Comparison of ENCODE assay signal across 9 cellular contexts in the genomic region with DNA sequence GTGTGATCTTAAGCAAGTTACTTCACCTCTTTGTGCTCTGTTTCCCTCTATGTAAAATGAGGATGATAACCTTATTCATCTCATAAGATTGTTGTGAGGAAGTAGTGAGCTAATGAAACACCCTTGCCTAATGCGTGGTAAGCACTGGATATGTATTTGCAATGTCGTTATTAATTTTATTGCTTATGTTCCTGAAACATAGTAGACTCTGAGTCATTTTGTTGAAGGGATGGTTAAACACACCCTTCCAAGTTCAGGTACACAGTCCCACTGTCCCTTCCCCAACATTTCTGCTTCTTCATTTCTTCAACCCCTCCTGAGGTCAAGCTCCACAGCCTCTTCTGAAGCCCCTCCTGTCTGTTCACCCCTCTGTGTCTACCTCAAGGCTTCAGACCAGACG.
"Had no signal": no experiment of that assay in that cellular context is flagged by ENCODE, and none has a peak within 500 bp of the region (broad histone marks: within the 10 kb centered on the region; RNA-seq: fewer than 3 reads in every experiment).

No MANE protein-coding gene starts in this region.

- H3K9me3 Mint-ChIP-seq: GM23338, H9 had no signal

- H3K36me3 Mint-ChIP-seq: IgD-negative memory B cell had no signal

- H3K27ac ChIP-seq: HL-60 had no signal

- FAIRE-seq: H1, H54, HepG2 had no signal

- H3K4me3 ChIP-seq: GM23338 had no signal

- DNase-seq: H9, HCEC 1CT, KG1 had no signal

- ATAC-seq: HepG2 had no signal

- H3K4me2 ChIP-seq: GM23338 had no signal

- H3K27ac Mint-ChIP-seq: GM23338, H9 had no signal

- H3K4me1 Mint-ChIP-seq: IgD-negative memory B cell had no signal

- H3K4me3 Mint-ChIP-seq: GM23338, H9, IgD-negative memory B cell had no signal
